ENCODE assay signal across 8 cellular contexts in the genomic region with DNA sequence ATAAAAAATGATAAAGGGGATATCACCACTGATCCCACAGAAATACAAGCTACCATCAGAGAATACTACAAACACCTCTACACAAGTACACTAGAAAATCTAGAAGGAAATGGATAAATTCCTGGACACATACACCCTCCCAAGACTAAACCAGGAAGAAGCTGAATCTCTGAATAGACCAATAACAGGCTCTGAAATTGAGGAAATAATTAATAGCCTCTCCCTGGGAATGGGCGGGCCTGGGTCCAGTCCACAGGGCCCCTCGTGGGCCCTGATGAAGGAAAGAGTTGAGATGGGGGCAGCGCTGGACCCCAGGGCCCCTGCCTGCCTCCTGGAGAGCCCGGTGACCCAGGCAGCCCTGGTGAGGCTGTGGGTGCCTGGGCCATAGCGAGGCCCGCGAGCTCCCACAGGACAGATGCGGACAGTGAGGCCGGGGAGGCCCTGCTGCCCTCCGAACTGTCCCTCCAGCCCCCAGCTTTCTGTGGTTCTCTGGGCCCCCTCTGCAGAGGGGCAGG.
DNase-seq lines count a peak whose midpoint lies in the region; ATAC-seq and TF ChIP-seq lines count a peak whose summit lies in the region.
"Not testable (repeated sequence)": the region's sequence is repeated elsewhere in the genome, so short reads cannot be mapped to it uniquely, and the experiment has no call there.

No MANE protein-coding gene starts in this region.

- ATAC-seq in GM19467 (IDR thresholded peaks at IDR 0.05; ENCODE audit: unreplicated experiment) (peak; percentile 8), HG03064 (IDR thresholded peaks at IDR 0.05; ENCODE audit: low read depth, unreplicated experiment) (peak; percentile 31), lower lobe of right lung (peak; percentile 52 to 68)

- not testable (repeated sequence) for H4K20me1 ChIP-seq in BLaER1; OCI-LY1 (ENCODE audit: insufficient read depth, low read length)

- H3K9me2 ChIP-seq in OCI-LY1 (ENCODE audit: low read depth, low read length) = not testable (repeated sequence)

- intact Hi-C loops in esophagus muscularis mucosa (cut with DNase I); lower lobe of right lung (cut with DNase I): not testable (repeated sequence)

- WGBS in esophagus muscularis mucosa = 37% methylated on average over 9 of the region's 10 CpGs

- not testable (repeated sequence) for H3K36me3 ChIP-seq in BLaER1; OCI-LY1 (ENCODE audit: insufficient read depth, low read length); esophagus muscularis mucosa; lower lobe of right lung; skeletal muscle satellite cell (ENCODE audit: insufficient read depth, low read length)

- not testable (repeated sequence) for H3K27me3 ChIP-seq in BLaER1; OCI-LY1 (ENCODE audit: insufficient read depth, low read length); esophagus muscularis mucosa; lower lobe of right lung (ENCODE audit: low read depth); skeletal muscle satellite cell (ENCODE audit: control insufficient read depth, insufficient read depth, low read length)

- H3K4me2 ChIP-seq in BLaER1 (peak overlapping the region; percentile 97), OCI-LY1 (ENCODE audit: low read length) (peak overlapping the region; percentile 59; the same call in 1 of the 2 replicates), skeletal muscle satellite cell (ENCODE audit: low read length) (peak overlapping the region; percentile 91)

- H3K9ac ChIP-seq in BLaER1 (peak overlapping the region; percentile 90), skeletal muscle satellite cell (ENCODE audit: low read depth, low read length) (peak overlapping the region; percentile 89)
- not testable (repeated sequence) for H3K9ac ChIP-seq in OCI-LY1 (ENCODE audit: low read length)

- H3K4me1 Mint-ChIP-seq in activated naive CD8-positive, alpha-beta T cell (ENCODE audit: low read depth) = peaks cover 42% of the 10 kb centered on the region

- TF ChIP-seq EP300 in esophagus muscularis mucosa (IDR thresholded peaks at IDR 0.05) = not testable (repeated sequence)

- H3K4me3 ChIP-seq in BLaER1 (peak overlapping the region; percentile 88), OCI-LY1 (ENCODE audit: low read depth, low read length, poor library complexity, severe bottlenecking) (peak overlapping the region; percentile 65), esophagus muscularis mucosa (peak overlapping the region; percentile 66 to 77 (median 76)), lower lobe of right lung (peak overlapping the region; percentile 70), skeletal muscle satellite cell (ENCODE audit: low read length) (peak overlapping the region; percentile 83)

- not testable (repeated sequence) for H3K9me3 Mint-ChIP-seq in activated naive CD8-positive, alpha-beta T cell (ENCODE audit: low read depth)

- not testable (repeated sequence) for TF ChIP-seq POLR2A in esophagus muscularis mucosa (IDR thresholded peaks at IDR 0.05; ENCODE audit: low read depth)

- TF ChIP-seq CTCF in OCI-LY1 (IDR thresholded peaks at IDR 0.05; ENCODE audit: low read length); esophagus muscularis mucosa (IDR thresholded peaks at IDR 0.05); lower lobe of right lung (IDR thresholded peaks at IDR 0.05): not testable (repeated sequence)

- peak overlapping the region; percentile 89 for H3K4me3 Mint-ChIP-seq in activated naive CD8-positive, alpha-beta T cell

- not testable (repeated sequence) for H3F3A ChIP-seq in OCI-LY1 (ENCODE audit: insufficient read depth, low read length)

- peak overlapping the region; percentile 93 for H3K27ac ChIP-seq in BLaER1
- H3K27ac ChIP-seq in OCI-LY1 (ENCODE audit: low read depth, low read length, poor library complexity, severe bottlenecking) = not testable (repeated sequence)
- peak overlapping the region; percentile 81 to 87 (median 84) for H3K27ac ChIP-seq in esophagus muscularis mucosa (replicated peaks in 1 of 4)
- H3K27ac ChIP-seq in lower lobe of right lung = peak overlapping the region; percentile 79

- not testable (repeated sequence) for DNase-seq in esophagus muscularis mucosa (ENCODE audit: extremely low spot score); lower lobe of right lung

- H3K4me1 ChIP-seq in BLaER1 (peaks cover 30% of the 10 kb centered on the region), OCI-LY1 (ENCODE audit: insufficient read depth, low read length, severe bottlenecking) (peaks cover 38% of the 10 kb centered on the region), esophagus muscularis mucosa (peaks cover 4 to 25% (median 15%) of the 10 kb centered on the region in 4 donors), skeletal muscle satellite cell (ENCODE audit: control insufficient read depth, insufficient read depth, low read length) (peaks cover 31% of the 10 kb centered on the region)
- not testable (repeated sequence) for H3K4me1 ChIP-seq in lower lobe of right lung

- peak overlapping the region; percentile 82 for H3K27ac Mint-ChIP-seq in activated naive CD8-positive, alpha-beta T cell

- H3K79me2 ChIP-seq in OCI-LY1 (ENCODE audit: insufficient read depth, low read length) = not testable (repeated sequence)

- not testable (repeated sequence) for H3K36me3 Mint-ChIP-seq in activated naive CD8-positive, alpha-beta T cell

- H2AFZ ChIP-seq in OCI-LY1 (ENCODE audit: low read length) = not testable (repeated sequence)

- H3K27me3 Mint-ChIP-seq in activated naive CD8-positive, alpha-beta T cell = not testable (repeated sequence)

- H3K9me3 ChIP-seq in BLaER1; OCI-LY1 (ENCODE audit: low read length); esophagus muscularis mucosa; lower lobe of right lung; skeletal muscle satellite cell (replicated peaks; ENCODE audit: low read length): not testable (repeated sequence)

Comparison
In these comparisons a context has a peak if more than half of its experiments do, and no peak if none do; other contexts are left out.
1. ATAC-seq: peak in every context shown above with its lines; median percentile 60 in lower lobe of right lung; 31 in HG03064; 8 in GM19467.